Comparison of ENCODE assay signal across 35 cellular contexts in the genomic region with DNA sequence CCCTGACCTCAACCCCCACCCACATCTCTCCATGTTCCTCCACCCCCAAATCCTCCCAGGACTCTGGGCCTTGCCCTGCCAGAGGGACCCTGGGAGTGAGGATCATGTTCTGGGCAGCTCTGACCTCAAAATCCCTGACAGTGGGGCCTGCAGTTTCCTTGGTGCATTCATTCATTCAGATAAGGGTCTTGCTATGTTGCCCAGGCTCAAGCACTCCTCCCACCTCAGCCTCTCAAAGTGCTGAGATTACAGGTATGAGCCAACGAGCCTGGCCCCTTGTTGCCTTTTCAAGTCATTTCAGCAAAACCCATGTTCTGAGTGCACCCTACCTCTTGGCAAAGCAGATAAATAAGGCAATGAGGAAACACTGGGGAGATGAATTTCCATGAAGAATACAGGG.
"Had no signal": no experiment of that assay in that cellular context is flagged by ENCODE, and none has a peak within 500 bp of the region (broad histone marks: within the 10 kb centered on the region; RNA-seq: fewer than 3 reads in every experiment).

No MANE protein-coding gene starts in this region.

- H3K27me3 ChIP-seq: brain microvascular endothelial cell, Peyer's patch, SJSA1 had no signal

- H3K4me2 ChIP-seq: SK-N-SH had no signal

- H3K9me3 ChIP-seq: Peyer's patch, SJSA1, SK-N-SH had no signal

- H3K4me3 Mint-ChIP-seq: activated B cell treated with CpG ODN at 0.5 μM for 24 hours; activated CD4-positive, alpha-beta memory T cell treated with anti-CD3 and anti-CD28 coated beads for 36 hours; activated naive CD4-positive, alpha-beta T cell treated with anti-CD3 and anti-CD28 coated beads, Interleukin-2, amount 10 ng/mL, durations not matched to agents 7 days and 5 days; activated naive CD8-positive, alpha-beta T cell; activated naive CD8-positive, alpha-beta T cell treated with anti-CD3 and anti-CD28 coated beads, Interleukin-2, amount 50 U/mL, for 24 hours; activated T-cell treated with anti-CD3 and anti-CD28 coated beads, Interleukin-2, amount 50 U/mL, for 4 hours; activated T-helper 1 cell treated with anti-CD3 and anti-CD28 coated beads, Interleukin-12 subunit alpha, Interleukin-12 subunit beta, Interleukin-2, Interleukin-4 antibody, amounts not matched to agents 30 ng/mL and 10 ng/mL and 1 ng/mL, durations not matched to agents 14 hours and 24 hours and 36 hours; T-helper 1 cell treated with Interleukin-12 subunit alpha and Interleukin-12 subunit beta and Interleukin-4 antibody, amounts not matched to agents 30 μg/mL and 1 μg/mL, for 36 hours; T-helper 2 cell treated with Interferon-gamma antibody and Interleukin-4, amounts not matched to agents 5 μg/mL and 100 μg/mL, for 36 hours had no signal

- DNase-seq: activated B cell treated with CpG ODN at 0.5 μM for 24 hours; activated CD4-positive, alpha-beta memory T cell treated with anti-CD3 and anti-CD28 coated beads for 36 hours; activated CD4-positive, alpha-beta T cell treated with anti-CD3 and anti-CD28 coated beads for 4 hours; activated CD4-positive, alpha-beta T cell treated with anti-CD3 and anti-CD28 coated beads, Interleukin-2, amount 50 U/mL, for 1 hour; activated CD4-positive, CD25-positive, alpha-beta regulatory T cell treated with anti-CD3 and anti-CD28 coated beads, Interleukin-2, amount 50 U/mL, for 72 hours; activated CD8-positive, alpha-beta memory T cell treated with anti-CD3 and anti-CD28 coated beads, Interleukin-2, amount 50 U/mL, for 4 hours; activated effector memory CD4-positive, alpha-beta T cell treated with Interleukin-2 at 50 U/mL for 16 hours; activated naive CD4-positive, alpha-beta T cell treated with anti-CD3 and anti-CD28 coated beads, Interleukin-2, amount 10 ng/mL, durations not matched to agents 7 days and 5 days; activated naive CD8-positive, alpha-beta T cell treated with anti-CD3 and anti-CD28 coated beads, Interleukin-2, amount 50 U/mL, for 24 hours; activated T-cell treated with anti-CD3 and anti-CD28 coated beads for 4 hours; activated T-cell treated with anti-CD3 and anti-CD28 coated beads, Interleukin-2, amount 50 U/mL, for 4 hours; aorta; brain microvascular endothelial cell; central memory CD4-positive, alpha-beta T cell; NCI-H1092 treated with DMSO at 0.1 percent for 48 hours; NCI-H1417; NCI-H146; NCI-H187; NCI-H2029 treated with DMSO at 0.1 percent for 48 hours; NCI-H2107; NCI-H2171; NCI-H510A; NCI-H526; NCI-H748 treated with DMSO at 0.1 percent for 48 hours; NK-92 treated with Interleukin-12 subunit alpha and Interleukin-12 subunit beta, amount 100 ng/mL, for 24 hours; PC-3; Peyer's patch; RPMI8226; SHP77 treated with DMSO at 0.1 percent for 48 hours; SK-N-SH had no signal

- H3K4me3 ChIP-seq: Peyer's patch, SJSA1 had no signal

- H3K9me3 Mint-ChIP-seq: activated B cell treated with CpG ODN at 0.5 μM for 24 hours; activated CD4-positive, alpha-beta memory T cell treated with anti-CD3 and anti-CD28 coated beads for 36 hours; activated naive CD4-positive, alpha-beta T cell treated with anti-CD3 and anti-CD28 coated beads, Interleukin-2, amount 10 ng/mL, durations not matched to agents 7 days and 5 days; activated naive CD8-positive, alpha-beta T cell treated with anti-CD3 and anti-CD28 coated beads, Interleukin-2, amount 50 U/mL, for 24 hours; activated T-cell treated with anti-CD3 and anti-CD28 coated beads, Interleukin-2, amount 50 U/mL, for 4 hours; activated T-helper 1 cell treated with anti-CD3 and anti-CD28 coated beads, Interleukin-12 subunit alpha, Interleukin-12 subunit beta, Interleukin-2, Interleukin-4 antibody, amounts not matched to agents 30 ng/mL and 10 ng/mL and 1 ng/mL, durations not matched to agents 14 hours and 24 hours and 36 hours; T-helper 1 cell treated with Interleukin-12 subunit alpha and Interleukin-12 subunit beta and Interleukin-4 antibody, amounts not matched to agents 30 μg/mL and 1 μg/mL, for 36 hours; T-helper 2 cell treated with Interferon-gamma antibody and Interleukin-4, amounts not matched to agents 5 μg/mL and 100 μg/mL, for 36 hours had no signal

- H3K4me1 ChIP-seq: Peyer's patch, SJSA1 had no signal

- H3K9ac ChIP-seq: SK-N-SH had no signal

- H3K4me1 Mint-ChIP-seq: activated B cell treated with CpG ODN at 0.5 μM for 24 hours; activated naive CD4-positive, alpha-beta T cell treated with anti-CD3 and anti-CD28 coated beads, Interleukin-2, amount 10 ng/mL, durations not matched to agents 7 days and 5 days; activated naive CD8-positive, alpha-beta T cell treated with anti-CD3 and anti-CD28 coated beads, Interleukin-2, amount 50 U/mL, for 24 hours had no signal

- H3K27ac ChIP-seq: brain microvascular endothelial cell, Peyer's patch, SJSA1 had no signal

- ATAC-seq: activated naive CD8-positive, alpha-beta T cell treated with anti-CD3 and anti-CD28 coated beads, Interleukin-2, amount 50 U/mL, for 24 hours; activated T-cell treated with anti-CD3 and anti-CD28 coated beads, Interleukin-2, amount 50 U/mL, for 4 hours; PC-3 had no signal

- H3K36me3 Mint-ChIP-seq: activated CD4-positive, alpha-beta memory T cell treated with anti-CD3 and anti-CD28 coated beads for 36 hours had no signal

- H3K27ac Mint-ChIP-seq: activated B cell treated with CpG ODN at 0.5 μM for 24 hours; activated CD4-positive, alpha-beta memory T cell treated with anti-CD3 and anti-CD28 coated beads for 36 hours; activated naive CD4-positive, alpha-beta T cell treated with anti-CD3 and anti-CD28 coated beads, Interleukin-2, amount 10 ng/mL, durations not matched to agents 7 days and 5 days; activated naive CD8-positive, alpha-beta T cell; activated naive CD8-positive, alpha-beta T cell treated with anti-CD3 and anti-CD28 coated beads, Interleukin-2, amount 50 U/mL, for 24 hours; activated T-helper 1 cell treated with anti-CD3 and anti-CD28 coated beads, Interleukin-12 subunit alpha, Interleukin-12 subunit beta, Interleukin-2, Interleukin-4 antibody, amounts not matched to agents 30 ng/mL and 10 ng/mL and 1 ng/mL, durations not matched to agents 14 hours and 24 hours and 36 hours; T-helper 1 cell treated with Interleukin-12 subunit alpha and Interleukin-12 subunit beta and Interleukin-4 antibody, amounts not matched to agents 30 μg/mL and 1 μg/mL, for 36 hours; T-helper 2 cell treated with Interferon-gamma antibody and Interleukin-4, amounts not matched to agents 5 μg/mL and 100 μg/mL, for 36 hours had no signal

- H3K36me3 ChIP-seq: brain microvascular endothelial cell, SJSA1 had no signal

- H3K27me3 Mint-ChIP-seq: activated B cell treated with CpG ODN at 0.5 μM for 24 hours; activated CD4-positive, alpha-beta memory T cell treated with anti-CD3 and anti-CD28 coated beads for 36 hours; activated naive CD4-positive, alpha-beta T cell treated with anti-CD3 and anti-CD28 coated beads, Interleukin-2, amount 10 ng/mL, durations not matched to agents 7 days and 5 days; activated naive CD8-positive, alpha-beta T cell; activated naive CD8-positive, alpha-beta T cell treated with anti-CD3 and anti-CD28 coated beads, Interleukin-2, amount 50 U/mL, for 24 hours had no signal
